Comparison of ENCODE assay signal across 1 cellular context in the genomic region with DNA sequence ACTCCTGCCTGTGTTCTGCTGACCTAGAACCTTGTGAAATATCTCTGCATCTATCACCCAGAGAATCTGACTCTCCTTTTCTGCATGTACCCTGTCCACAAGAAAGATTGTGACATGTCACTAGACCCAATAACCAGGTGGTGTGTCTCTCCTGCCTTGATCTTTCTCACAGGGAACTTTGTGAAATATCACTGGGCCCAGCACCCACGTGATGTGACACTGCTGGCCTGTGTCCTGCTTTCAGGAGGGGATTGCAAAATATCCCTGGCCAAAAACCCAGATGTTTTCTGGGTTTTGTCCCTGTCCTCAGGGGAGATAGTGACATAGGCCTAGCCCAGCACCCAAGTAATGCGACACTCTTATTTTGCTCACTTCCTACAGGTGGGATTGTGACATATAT.
TF ChIP-seq lines count a peak whose summit lies in the region.

No MANE protein-coding gene starts in this region.

TF ChIP-seq in HepG2, 621 proteins besides CTCF, POLR2A, EP300 and RAD21 (continued from another document):
- no peak for TF ChIP-seq ZNF546 (CRISPR knock-in tag; conservative IDR thresholded peaks at IDR 0.05)
- TF ChIP-seq, protein P1, sequence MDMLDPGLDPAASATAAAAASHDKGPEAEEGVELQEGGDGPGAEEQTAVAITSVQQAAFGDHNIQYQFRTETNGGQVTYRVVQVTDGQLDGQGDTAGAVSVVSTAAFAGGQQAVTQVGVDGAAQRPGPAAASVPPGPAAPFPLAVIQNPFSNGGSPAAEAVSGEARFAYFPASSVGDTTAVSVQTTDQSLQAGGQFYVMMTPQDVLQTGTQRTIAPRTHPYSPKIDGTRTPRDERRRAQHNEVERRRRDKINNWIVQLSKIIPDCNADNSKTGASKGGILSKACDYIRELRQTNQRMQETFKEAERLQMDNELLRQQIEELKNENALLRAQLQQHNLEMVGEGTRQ (IDR thresholded peaks at IDR 0.05; ENCODE audit: low read depth, low read length): no peak
- TF ChIP-seq, protein P1 (CRISPR knock-in tag; IDR thresholded peaks at IDR 0.05; ENCODE audit: borderline replicate concordance): peak; percentile 15; the same call in 1 of the 2 replicates
- no peak for TF ChIP-seq HHEX (CRISPR knock-in tag; IDR thresholded peaks at IDR 0.05)
- no peak for TF ChIP-seq CBX2 (IDR thresholded peaks at IDR 0.05; ENCODE audit: low read depth, low read length)
- no peak for TF ChIP-seq CBX2 (CRISPR knock-in tag; IDR thresholded peaks at IDR 0.05; ENCODE audit: low read depth)
- no peak for TF ChIP-seq ZNF569 (CRISPR knock-in tag; IDR thresholded peaks at IDR 0.05; ENCODE audit: borderline replicate concordance)
